Comparison of ENCODE assay signal across 1 cellular context in genomic region chr7:45574521-45575500, GRCh38.
TF ChIP-seq lines count a peak whose summit lies in the region.

No MANE protein-coding gene starts in this region.

TF ChIP-seq in HepG2, 621 proteins besides CTCF, POLR2A, EP300 and RAD21 (continued from another document and continues in another):
- TF ChIP-seq AKNA (CRISPR knock-in tag; IDR thresholded peaks at IDR 0.05; ENCODE audit: borderline replicate concordance) (no peak), ZNF570 (CRISPR knock-in tag; IDR thresholded peaks at IDR 0.05; ENCODE audit: borderline replicate concordance) (no peak), ZNF441 (CRISPR knock-in tag; IDR thresholded peaks at IDR 0.05; ENCODE audit: borderline replicate concordance) (no peak), ZNF354B (CRISPR knock-in tag; IDR thresholded peaks at IDR 0.05) (no peak), PRDM10 (CRISPR knock-in tag; IDR thresholded peaks at IDR 0.05; ENCODE audit: low read depth) (no peak), TCF7 (IDR thresholded peaks at IDR 0.05; ENCODE audit: low read depth) (no peak), CREM (IDR thresholded peaks at IDR 0.05) (no peak), CREM (CRISPR knock-in tag; IDR thresholded peaks at IDR 0.05) (no peak), CCAR2 (optimal IDR thresholded peaks at IDR 0.05; ENCODE audit: low read depth, low read length) (no peak), MEIS1 (CRISPR knock-in tag; IDR thresholded peaks at IDR 0.05; ENCODE audit: borderline replicate concordance) (peak; percentile 69; the same call in 1 of the 2 replicates), RELA (CRISPR knock-in tag; IDR thresholded peaks at IDR 0.05) (no peak), FIP1L1 (IDR thresholded peaks at IDR 0.05; ENCODE audit: borderline replicate concordance, insufficient read depth, low read depth, low read length) (no peak), ZNF550 (CRISPR knock-in tag; IDR thresholded peaks at IDR 0.05; ENCODE audit: borderline replicate concordance) (no peak), ATF6 (CRISPR knock-in tag; conservative IDR thresholded peaks at IDR 0.05) (no peak), ZNF556 (CRISPR knock-in tag; IDR thresholded peaks at IDR 0.05; ENCODE audit: borderline replicate concordance) (no peak), ZNF574 (CRISPR knock-in tag; IDR thresholded peaks at IDR 0.05) (0 out of 2 replicates have a peak, but pooled peaks have one; percentile 9), ZNF34 (CRISPR knock-in tag; IDR thresholded peaks at IDR 0.05; ENCODE audit: borderline replicate concordance) (no peak), NFAT5 (CRISPR knock-in tag; IDR thresholded peaks at IDR 0.05) (0 out of 2 replicates have a peak, but pooled peaks have one; percentile 48), REPIN1 (CRISPR knock-in tag; IDR thresholded peaks at IDR 0.05; ENCODE audit: borderline replicate concordance, low read depth) (no peak), ZNF644 (CRISPR knock-in tag; IDR thresholded peaks at IDR 0.05; ENCODE audit: low read depth) (no peak), ATF3 (CRISPR knock-in tag; IDR thresholded peaks at IDR 0.05) (no peak), RERE (CRISPR knock-in tag; IDR thresholded peaks at IDR 0.05; ENCODE audit: low read depth) (no peak), POLR2G (IDR thresholded peaks at IDR 0.05; ENCODE audit: low read depth, low read length) (no peak), EZH2 (conservative IDR thresholded peaks at IDR 0.05; ENCODE audit: low read depth, low read length) (0 out of 2 replicates have a peak, but pooled peaks have one; percentile 91), ZNF263 (CRISPR knock-in tag; IDR thresholded peaks at IDR 0.05) (0 out of 2 replicates have a peak, but pooled peaks have one; percentile 17), TOPORS (CRISPR knock-in tag; IDR thresholded peaks at IDR 0.05) (no peak), MEF2D (CRISPR knock-in tag; IDR thresholded peaks at IDR 0.05) (no peak), ZNF292 (CRISPR knock-in tag; IDR thresholded peaks at IDR 0.05; ENCODE audit: borderline replicate concordance, low read depth) (no peak)
